In genomic region chr2:5444168-5444567, GRCh38 we compare ENCODE assay signal across 34 cellular contexts.
"Had no signal": no experiment of that assay in that cellular context is flagged by ENCODE, and none has a peak within 500 bp of the region (broad histone marks: within the 10 kb centered on the region; RNA-seq: fewer than 3 reads in every experiment).

No MANE protein-coding gene starts in this region.

- H3K4me3 ChIP-seq: MG63 had no signal

- DNase-seq: Karpas-422, Kasumi-1, MG63, MM.1S, MV-4-11, NCI-H1048, NCI-H1092, NCI-H1092 treated with DMSO at 0.1 percent for 48 hours, NCI-H1105, NCI-H1105 treated with DMSO at 0.1 percent for 48 hours, NCI-H1417, NCI-H1417 treated with DMSO at 0.1 percent for 48 hours, NCI-H1436, NCI-H1436 treated with DMSO at 0.1 percent for 48 hours, NCI-H146, NCI-H1694, NCI-H1694 treated with DMSO at 0.1 percent for 48 hours, NCI-H187, NCI-H187 treated with DMSO at 0.1 percent for 48 hours, NCI-H1930, NCI-H2029, NCI-H2029 treated with DMSO at 0.1 percent for 48 hours, NCI-H2081, NCI-H2081 treated with DMSO at 0.1 percent for 48 hours, NCI-H2107, NCI-H2171, NCI-H2171 treated with DMSO at 0.1 percent for 48 hours, NCI-H2227 treated with DMSO at 0.1 percent for 48 hours, NCI-H226, NCI-H345, NCI-H446, NCI-H446 treated with DMSO at 0.1 percent for 48 hours, NCI-H510A, NCI-H510A treated with DMSO at 0.1 percent for 48 hours had no signal

- H3K36me3 ChIP-seq: MG63 had no signal

- H3K27me3 ChIP-seq: MG63 had no signal

- H3K9me3 ChIP-seq: MG63 had no signal
